32 cellular contexts compared by ENCODE assay signal in the genomic region with DNA sequence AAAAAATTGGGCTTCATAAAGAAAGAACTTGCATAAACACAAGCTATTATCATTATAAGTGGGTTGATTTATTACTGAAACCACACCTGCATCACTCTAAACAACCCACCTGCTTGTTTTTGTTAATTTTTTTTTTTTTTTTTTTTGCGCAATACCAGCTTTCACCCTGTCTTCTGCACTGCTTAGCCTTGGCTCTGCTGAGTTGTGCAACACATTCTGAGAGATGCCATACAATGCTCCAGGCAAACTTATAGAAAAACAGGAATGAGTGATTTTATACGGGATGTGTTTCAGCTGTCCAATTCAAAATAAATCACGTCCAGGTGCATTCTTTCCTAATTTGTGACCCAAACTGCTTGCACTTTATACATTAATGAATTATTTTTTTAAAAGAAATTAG.
"Had no signal": no experiment of that assay in that cellular context is flagged by ENCODE, and none has a peak within 500 bp of the region (broad histone marks: within the 10 kb centered on the region; RNA-seq: fewer than 3 reads in every experiment).

No MANE protein-coding gene starts in this region.

- H3K9me3 ChIP-seq: ascending aorta, esophagus squamous epithelium, gastroesophageal sphincter, heart right ventricle had no signal

- H3K36me3 Mint-ChIP-seq: activated CD4-positive, alpha-beta memory T cell treated with anti-CD3 and anti-CD28 coated beads for 36 hours; activated CD8-positive, alpha-beta memory T cell treated with anti-CD3 and anti-CD28 coated beads, Interleukin-2, amount 10 ng/mL, durations not matched to agents 7 days and 5 days; activated naive CD4-positive, alpha-beta T cell treated with anti-CD3 and anti-CD28 coated beads, Interleukin-2, amount 50 U/mL, for 24 hours; activated naive CD8-positive, alpha-beta T cell treated with anti-CD3 and anti-CD28 coated beads for 36 hours; brain had no signal

- H3K9me3 Mint-ChIP-seq: activated CD4-positive, alpha-beta memory T cell treated with anti-CD3 and anti-CD28 coated beads for 36 hours; activated CD4-positive, alpha-beta T cell treated with anti-CD3 and anti-CD28 coated beads, Interleukin-2, amount 10 ng/mL, durations not matched to agents 24 days and 14 days; activated naive CD4-positive, alpha-beta T cell treated with anti-CD3 and anti-CD28 coated beads for 36 hours; activated naive CD4-positive, alpha-beta T cell treated with anti-CD3 and anti-CD28 coated beads, Interleukin-2, amount 50 U/mL, for 24 hours; activated naive CD8-positive, alpha-beta T cell treated with anti-CD3 and anti-CD28 coated beads for 36 hours; activated T-helper 1 cell treated with anti-CD3 and anti-CD28 coated beads, Interleukin-12 subunit alpha, Interleukin-12 subunit beta, Interleukin-2, Interleukin-4 antibody, amounts not matched to agents 30 ng/mL and 10 ng/mL and 1 ng/mL, durations not matched to agents 14 hours and 24 hours and 36 hours; central memory CD8-positive, alpha-beta T cell; dendritic cell treated with granulocyte-macrophage colony-stimulating factor and Interleukin-4, amounts not matched to agents 40 ng/mL and 50 ng/mL, for 4 days; endodermal cell had no signal

- H3K36me3 ChIP-seq: adrenal gland, ascending aorta, esophagus squamous epithelium, gastroesophageal sphincter, heart right ventricle had no signal

- DNase-seq: activated CD4-positive, alpha-beta memory T cell treated with anti-CD3 and anti-CD28 coated beads for 36 hours; activated CD4-positive, alpha-beta T cell treated with anti-CD3 and anti-CD28 coated beads for 36 hours; activated CD4-positive, alpha-beta T cell treated with anti-CD3 and anti-CD28 coated beads, Interleukin-2, amount 10 ng/mL, durations not matched to agents 24 days and 14 days; activated CD4-positive, CD25-positive, alpha-beta regulatory T cell; activated CD4-positive, CD25-positive, alpha-beta regulatory T cell treated with anti-CD3 and anti-CD28 coated beads, Interleukin-2, amount 50 U/mL, for 72 hours; activated CD8-positive, alpha-beta memory T cell treated with anti-CD3 and anti-CD28 coated beads, Interleukin-2, amount 10 ng/mL, durations not matched to agents 7 days and 5 days; activated CD8-positive, alpha-beta memory T cell treated with anti-CD3 and anti-CD28 coated beads, Interleukin-2, amount 50 U/mL, for 4 hours; activated CD8-positive, alpha-beta T cell treated with anti-CD3 and anti-CD28 coated beads, Interleukin-2, amount 10 ng/mL, durations not matched to agents 7 days and 5 days; activated effector memory CD4-positive, alpha-beta T cell treated with anti-CD3 and anti-CD28 coated beads, Interleukin-2, amount 50 U/mL, for 16 hours; activated naive CD4-positive, alpha-beta T cell treated with anti-CD3 and anti-CD28 coated beads for 36 hours; activated naive CD8-positive, alpha-beta T cell treated with anti-CD3 and anti-CD28 coated beads for 36 hours; activated naive CD8-positive, alpha-beta T cell treated with anti-CD3 and anti-CD28 coated beads, Interleukin-2, amount 50 U/mL, for 24 hours; activated T-cell treated with anti-CD3 and anti-CD28 coated beads, Interleukin-2, amount 50 U/mL, for 1 hour; activated T-cell treated with anti-CD3 and anti-CD28 coated beads, Interleukin-2, amount 50 U/mL, for 48 hours; adrenal gland; dorsolateral prefrontal cortex; effector memory CD4-positive, alpha-beta T cell; endodermal cell; erythroblast; esophagus squamous epithelium; foreskin melanocyte; heart right ventricle; T-helper 2 cell had no signal

- H3K27ac Mint-ChIP-seq: activated CD4-positive, alpha-beta T cell treated with anti-CD3 and anti-CD28 coated beads for 36 hours; activated CD4-positive, alpha-beta T cell treated with anti-CD3 and anti-CD28 coated beads, Interleukin-2, amount 10 ng/mL, durations not matched to agents 24 days and 14 days; activated CD8-positive, alpha-beta memory T cell treated with anti-CD3 and anti-CD28 coated beads, Interleukin-2, amount 10 ng/mL, durations not matched to agents 7 days and 5 days; activated CD8-positive, alpha-beta T cell treated with anti-CD3 and anti-CD28 coated beads, Interleukin-2, amount 10 ng/mL, durations not matched to agents 7 days and 5 days; activated naive CD4-positive, alpha-beta T cell treated with anti-CD3 and anti-CD28 coated beads for 36 hours; activated naive CD4-positive, alpha-beta T cell treated with anti-CD3 and anti-CD28 coated beads, Interleukin-2, amount 50 U/mL, for 24 hours; activated naive CD8-positive, alpha-beta T cell treated with anti-CD3 and anti-CD28 coated beads for 36 hours; activated T-helper 1 cell treated with anti-CD3 and anti-CD28 coated beads, Interleukin-12 subunit alpha, Interleukin-12 subunit beta, Interleukin-2, Interleukin-4 antibody, amounts not matched to agents 30 ng/mL and 10 ng/mL and 1 ng/mL, durations not matched to agents 14 hours and 24 hours and 36 hours; activated T-helper 2 cell treated with anti-CD3 and anti-CD28 coated beads, Interferon-gamma antibody, Interleukin-2, Interleukin-4, amounts not matched to agents 10 μg/mL and 5 μg/mL and 100 μg/mL, durations not matched to agents 14 hours and 24 hours and 36 hours; brain; dendritic cell treated with granulocyte-macrophage colony-stimulating factor and Interleukin-4, amounts not matched to agents 40 ng/mL and 50 ng/mL, for 4 days; endodermal cell had no signal

- H3K4me1 ChIP-seq: adrenal gland, ascending aorta, gastroesophageal sphincter, heart right ventricle had no signal

- H3K4me1 Mint-ChIP-seq: activated CD8-positive, alpha-beta memory T cell treated with anti-CD3 and anti-CD28 coated beads, Interleukin-2, amount 10 ng/mL, durations not matched to agents 7 days and 5 days; activated naive CD4-positive, alpha-beta T cell treated with anti-CD3 and anti-CD28 coated beads, Interleukin-2, amount 50 U/mL, for 24 hours; brain; central memory CD8-positive, alpha-beta T cell had no signal

- H3K4me3 ChIP-seq: adrenal gland, ascending aorta, coronary artery, dorsolateral prefrontal cortex, esophagus squamous epithelium, gastroesophageal sphincter, heart right ventricle had no signal

- H3K27me3 Mint-ChIP-seq: activated CD4-positive, alpha-beta T cell treated with anti-CD3 and anti-CD28 coated beads, Interleukin-2, amount 10 ng/mL, durations not matched to agents 24 days and 14 days; activated CD8-positive, alpha-beta memory T cell treated with anti-CD3 and anti-CD28 coated beads, Interleukin-2, amount 10 ng/mL, durations not matched to agents 7 days and 5 days; activated naive CD4-positive, alpha-beta T cell treated with anti-CD3 and anti-CD28 coated beads, Interleukin-2, amount 50 U/mL, for 24 hours; activated naive CD8-positive, alpha-beta T cell treated with anti-CD3 and anti-CD28 coated beads, Interleukin-2, amount 50 U/mL, for 24 hours; dendritic cell treated with granulocyte-macrophage colony-stimulating factor and Interleukin-4, amounts not matched to agents 40 ng/mL and 50 ng/mL, for 4 days had no signal

- H3K4me3 Mint-ChIP-seq: activated CD4-positive, alpha-beta memory T cell treated with anti-CD3 and anti-CD28 coated beads for 36 hours; activated CD4-positive, alpha-beta T cell treated with anti-CD3 and anti-CD28 coated beads for 36 hours; activated CD4-positive, alpha-beta T cell treated with anti-CD3 and anti-CD28 coated beads, Interleukin-2, amount 10 ng/mL, durations not matched to agents 24 days and 14 days; activated CD8-positive, alpha-beta memory T cell treated with anti-CD3 and anti-CD28 coated beads, Interleukin-2, amount 10 ng/mL, durations not matched to agents 7 days and 5 days; activated CD8-positive, alpha-beta T cell treated with anti-CD3 and anti-CD28 coated beads, Interleukin-2, amount 10 ng/mL, durations not matched to agents 7 days and 5 days; activated naive CD4-positive, alpha-beta T cell treated with anti-CD3 and anti-CD28 coated beads for 36 hours; activated naive CD4-positive, alpha-beta T cell treated with anti-CD3 and anti-CD28 coated beads, Interleukin-2, amount 50 U/mL, for 24 hours; activated naive CD8-positive, alpha-beta T cell treated with anti-CD3 and anti-CD28 coated beads for 36 hours; activated naive CD8-positive, alpha-beta T cell treated with anti-CD3 and anti-CD28 coated beads, Interleukin-2, amount 50 U/mL, for 24 hours; activated T-helper 1 cell treated with anti-CD3 and anti-CD28 coated beads, Interleukin-12 subunit alpha, Interleukin-12 subunit beta, Interleukin-2, Interleukin-4 antibody, amounts not matched to agents 30 ng/mL and 10 ng/mL and 1 ng/mL, durations not matched to agents 14 hours and 24 hours and 36 hours; brain; central memory CD8-positive, alpha-beta T cell; dendritic cell treated with granulocyte-macrophage colony-stimulating factor and Interleukin-4, amounts not matched to agents 40 ng/mL and 50 ng/mL, for 4 days; endodermal cell had no signal

- H3K27ac ChIP-seq: adrenal gland, ascending aorta, coronary artery, dorsolateral prefrontal cortex, esophagus squamous epithelium, gastroesophageal sphincter, heart right ventricle had no signal

- H3K27me3 ChIP-seq: adrenal gland, ascending aorta, gastroesophageal sphincter had no signal

- ATAC-seq: activated CD4-positive, alpha-beta T cell treated with anti-CD3 and anti-CD28 coated beads for 36 hours; activated CD8-positive, alpha-beta memory T cell treated with anti-CD3 and anti-CD28 coated beads, Interleukin-2, amount 10 ng/mL, durations not matched to agents 7 days and 5 days; activated CD8-positive, alpha-beta T cell treated with anti-CD3 and anti-CD28 coated beads, Interleukin-2, amount 10 ng/mL, durations not matched to agents 7 days and 5 days; activated naive CD8-positive, alpha-beta T cell treated with anti-CD3 and anti-CD28 coated beads, Interleukin-2, amount 50 U/mL, for 24 hours; gastroesophageal sphincter; heart right ventricle had no signal
